Comparison of ENCODE assay signal across 8 cellular contexts in genomic region chr10:75099952-75100763, GRCh38. TPM values are rescaled to one million over a fixed set of nuclear protein-coding genes. Genes with fewer than 3 reads are reported as not detected.
A peak's percentile ranks its signal among the peaks of the same experiment; 100 is the strongest.
DNase-seq lines count a peak whose midpoint lies in the region; ATAC-seq, FAIRE-seq and TF ChIP-seq lines count a peak whose summit lies in the region.

No MANE protein-coding gene starts in this region.

- POLR2A ChIA-PET in WTC11 (lab: Charles Lee) = no interaction called here

- H3K36me3 ChIP-seq in breast epithelium (no peaks in the 10 kb centered on the region), kidney (ENCODE audit: control insufficient read depth in 1 of 2, insufficient read depth in 2 of 2, low read length in 2 of 2) (no peaks in the 10 kb centered on the region)

- no peaks in the 10 kb centered on the region for H3K4me1 ChIP-seq in breast epithelium
- peaks cover 0 to 6% of the 10 kb centered on the region in 2 donors for H3K4me1 ChIP-seq in kidney (ENCODE audit: control insufficient read depth in 1 of 2, insufficient read depth in 1 of 2, low read depth in 1 of 2, low read length in 2 of 2)

- CTCF ChIA-PET in WTC11 (lab: Charles Lee) = interaction anchor here (0.6 to 2.0 kb wide), 29 partner anchors 9 to 977 kb away, joined by 3 to 17 read pairs (median 4); partner anchors contain the start of genes COMTD1 and SAMD8

- TF ChIP-seq POLR2A in breast epithelium (IDR thresholded peaks at IDR 0.05) = no peak

- ATAC-seq in GM21576 (IDR thresholded peaks at IDR 0.05; ENCODE audit: unreplicated experiment) (peak; percentile 74), WTC11 (peak; percentile 89), GM18858 (IDR thresholded peaks at IDR 0.05; ENCODE audit: unreplicated experiment) (no peak)

- peak overlapping the region in 1 of 2 donors; percentile 45 for H3K27ac ChIP-seq in breast epithelium
- H3K27ac ChIP-seq in kidney (ENCODE audit: low read depth in 2 of 2, low read length in 2 of 2) = no peak overlapping the region

- H3K9me3 Mint-ChIP-seq in WTC11 = no peaks in the 10 kb centered on the region

- peak; percentile 66 for DNase-seq in Daoy (ENCODE audit: low read depth)
- no peak for DNase-seq in LNCaP clone FGC (ENCODE audit: low read depth)
- DNase-seq in WTC11 (ENCODE audit: low spot score) = peak; percentile 96
- DNase-seq in breast epithelium (ENCODE audit: low spot score in 2 of 2) = peak; percentile 49 to 85
- DNase-seq in kidney = peak; percentile 91
- peak; percentile 55 to 79 for DNase-seq in stimulated activated CD4-positive, alpha-beta T cell treated with anti-CD3 and anti-CD28 coated beads, Interleukin-1b, Interleukin-23, amount 100 ng/mL, for 1 hour (ENCODE audit: low read depth in 2 of 2)

- H3K4me3 ChIP-seq in LNCaP clone FGC (ENCODE audit: low read depth, low read length) = no peak overlapping the region
- H3K4me3 ChIP-seq in breast epithelium = peak overlapping the region in 1 of 3 donors; percentile 40
- no peak overlapping the region for H3K4me3 ChIP-seq in kidney (ENCODE audit: low read length in 2 of 2)

- peak overlapping the region; percentile 43 for H3K4me3 Mint-ChIP-seq in WTC11

- no peak for FAIRE-seq in kidney (lab: Jason Lieb, UNC)

- H3K9ac ChIP-seq in kidney (ENCODE audit: low read length in 2 of 2) = no peak overlapping the region

- TF ChIP-seq CTCF in LNCaP clone FGC (IDR thresholded peaks at IDR 0.05; ENCODE audit: control insufficient read depth, extremely low read depth, insufficient read depth) (peak; percentile 98), WTC11 (IDR thresholded peaks at IDR 0.05) (peak; percentile 96), breast epithelium (IDR thresholded peaks at IDR 0.05) (peak; percentile 97 to 98 (median 97)), kidney (IDR thresholded peaks at IDR 0.05; ENCODE audit: borderline replicate concordance, extremely low read depth, insufficient read depth) (peak; percentile 95)

- H3K27me3 ChIP-seq in breast epithelium = no peaks in the 10 kb centered on the region

- H3K27ac Mint-ChIP-seq in WTC11 = peak overlapping the region; percentile 83; the same call in 1 of the 2 replicates

- H3K36me3 Mint-ChIP-seq in WTC11 = no peaks in the 10 kb centered on the region

- H3K27me3 Mint-ChIP-seq in WTC11 (ENCODE audit: low read depth) = no peaks in the 10 kb centered on the region; the same call in 1 of the 2 replicates

- peaks cover 24% of the 10 kb centered on the region for H3K4me1 Mint-ChIP-seq in WTC11

- H3K9me3 ChIP-seq in breast epithelium (no peaks in the 10 kb centered on the region), kidney (ENCODE audit: control insufficient read depth in 1 of 2, low read length in 2 of 2) (no peaks in the 10 kb centered on the region)

- intact Hi-C loops in breast epithelium (cut with DNase I; ENCODE audit: low total_unique reads) (loop anchor here (10.0 kb wide), 1 partner anchor 135 kb away; the partner anchor contains the start of gene COMTD1), kidney (cut with DNase I) (loop anchor here (10.0 kb wide), 1 partner anchor 835 kb away; no protein-coding TSS in a partner anchor)

TF ChIP-seq in WTC11, 78 proteins besides CTCF, POLR2A, EP300 and RAD21 (continues in another document):
- TF ChIP-seq NR1H2 (CRISPR knock-in tag; IDR thresholded peaks at IDR 0.05) (no peak), TEAD1 (CRISPR knock-in tag; IDR thresholded peaks at IDR 0.05) (0 out of 2 replicates have a peak, but pooled peaks have one; percentile 13), E2F4 (CRISPR knock-in tag; IDR thresholded peaks at IDR 0.05; ENCODE audit: borderline replicate concordance, low read depth) (no peak), NFATC4 (CRISPR knock-in tag; IDR thresholded peaks at IDR 0.05) (no peak), MAX (CRISPR knock-in tag; IDR thresholded peaks at IDR 0.05) (peak; percentile 33; the same call in 1 of the 2 replicates), FOXP4 (CRISPR knock-in tag; IDR thresholded peaks at IDR 0.05) (0 out of 2 replicates have a peak, but pooled peaks have one; percentile 77), SP1 (CRISPR knock-in tag; conservative IDR thresholded peaks at IDR 0.05) (0 out of 2 replicates have a peak, but pooled peaks have one; percentile 44), PRDM15 (CRISPR knock-in tag; IDR thresholded peaks at IDR 0.05) (no peak), ZNF263 (CRISPR knock-in tag; IDR thresholded peaks at IDR 0.05; ENCODE audit: low read depth) (peak; percentile 77; the same call in 1 of the 2 replicates), HMGXB4 (CRISPR knock-in tag; IDR thresholded peaks at IDR 0.05) (peak; percentile 20; the same call in 1 of the 2 replicates), CBFB (CRISPR knock-in tag; IDR thresholded peaks at IDR 0.05; ENCODE audit: low read depth) (0 out of 2 replicates have a peak, but pooled peaks have one; percentile 43), ZNF232 (CRISPR knock-in tag; IDR thresholded peaks at IDR 0.05) (peak; percentile 93), ETV6 (CRISPR knock-in tag; IDR thresholded peaks at IDR 0.05) (peak; percentile 85), RELA (CRISPR knock-in tag; IDR thresholded peaks at IDR 0.05; ENCODE audit: borderline replicate concordance) (no peak), NR3C1 (CRISPR knock-in tag; conservative IDR thresholded peaks at IDR 0.05; ENCODE audit: low read depth) (no peak)

RNA-seq across cellular contexts. Expression of gene SAMD8, which starts 11.3 kb away (rescaled TPM):
- total RNA-seq in Daoy (2014; rRNA removed; shearing (Covaris generic)) = 6.7 and 8.7 TPM in 2 replicates
- 20.9 to 23.0 TPM (median 21.7 TPM) in 3 replicates for total RNA-seq in WTC11 (2021)
- total RNA-seq in breast epithelium = 10 to 100 TPM; 41.0 to 45.2 (median 41.3) TPM
- 20.5 TPM for total RNA-seq in kidney
- 5.3 TPM for polyA plus RNA-seq in kidney (ENCODE audit: insufficient read depth, low read depth, low replicate concordance)
